1 cellular context compared by ENCODE assay signal in the genomic region with DNA sequence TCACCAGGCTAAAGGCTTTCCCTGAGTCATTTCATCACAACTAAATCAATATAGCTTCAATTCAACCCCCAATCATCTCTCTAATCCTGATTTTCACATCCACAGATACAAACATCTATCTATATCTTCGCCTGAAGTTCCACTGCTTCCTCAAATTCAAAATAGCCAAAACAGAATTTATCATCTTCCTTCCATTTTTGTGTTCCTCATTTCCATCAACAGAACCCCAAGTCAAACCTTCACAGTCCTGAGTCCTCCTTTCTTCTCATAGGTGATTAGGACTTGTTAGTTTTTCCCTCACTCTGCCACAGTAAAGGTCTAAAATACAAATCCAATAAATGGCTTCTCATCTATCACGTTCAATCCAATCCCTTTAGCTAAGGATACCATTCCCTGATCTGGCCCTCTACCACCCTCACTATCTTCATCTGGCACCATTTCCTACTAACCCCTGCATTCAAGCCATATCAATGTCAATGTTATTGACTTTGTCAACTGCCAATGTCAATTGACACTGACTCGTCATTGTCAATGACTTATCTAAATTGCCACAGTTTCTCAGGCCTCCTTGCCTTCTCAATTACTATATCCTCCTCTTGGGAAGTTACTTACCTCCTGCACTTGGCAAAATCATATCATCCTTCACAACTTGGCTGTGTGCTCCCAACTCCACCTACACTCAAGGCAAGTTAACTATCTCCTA.
TF ChIP-seq lines count a peak whose summit lies in the region.

No MANE protein-coding gene starts in this region.

TF ChIP-seq in IMR-90, 13 proteins besides CTCF, POLR2A, EP300 and RAD21:
- no peak for TF ChIP-seq FOS (IDR thresholded peaks at IDR 0.05; ENCODE audit: low read depth, low read length)
- no peak for TF ChIP-seq CHD1 (IDR thresholded peaks at IDR 0.05; ENCODE audit: low read depth, low read length)
- TF ChIP-seq MXI1 (IDR thresholded peaks at IDR 0.05; ENCODE audit: borderline replicate concordance, low read depth, low read length): no peak
- TF ChIP-seq SMC3 (IDR thresholded peaks at IDR 0.05; ENCODE audit: low read depth, low read length): no peak
- TF ChIP-seq RCOR1 (IDR thresholded peaks at IDR 0.05; ENCODE audit: insufficient replicate concordance, low read length): no peak
- TF ChIP-seq MAZ (IDR thresholded peaks at IDR 0.05; ENCODE audit: borderline replicate concordance, low read depth, low read length): no peak
- no peak for TF ChIP-seq RFX5 (IDR thresholded peaks at IDR 0.05; ENCODE audit: low read depth, low read length)
- no peak for TF ChIP-seq MAFK (IDR thresholded peaks at IDR 0.05; ENCODE audit: low read depth, low read length)
- TF ChIP-seq, protein P1, sequence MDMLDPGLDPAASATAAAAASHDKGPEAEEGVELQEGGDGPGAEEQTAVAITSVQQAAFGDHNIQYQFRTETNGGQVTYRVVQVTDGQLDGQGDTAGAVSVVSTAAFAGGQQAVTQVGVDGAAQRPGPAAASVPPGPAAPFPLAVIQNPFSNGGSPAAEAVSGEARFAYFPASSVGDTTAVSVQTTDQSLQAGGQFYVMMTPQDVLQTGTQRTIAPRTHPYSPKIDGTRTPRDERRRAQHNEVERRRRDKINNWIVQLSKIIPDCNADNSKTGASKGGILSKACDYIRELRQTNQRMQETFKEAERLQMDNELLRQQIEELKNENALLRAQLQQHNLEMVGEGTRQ (IDR thresholded peaks at IDR 0.05; ENCODE audit: low read depth, low read length): no peak
- no peak for TF ChIP-seq CEBPB (IDR thresholded peaks at IDR 0.05; ENCODE audit: low read depth, low read length)
- no peak for TF ChIP-seq BHLHE40 (IDR thresholded peaks at IDR 0.05; ENCODE audit: low read depth, low read length)
- no peak for TF ChIP-seq NFE2L2 (IDR thresholded peaks at IDR 0.05; ENCODE audit: low read depth, low read length)
- TF ChIP-seq, protein P2, sequence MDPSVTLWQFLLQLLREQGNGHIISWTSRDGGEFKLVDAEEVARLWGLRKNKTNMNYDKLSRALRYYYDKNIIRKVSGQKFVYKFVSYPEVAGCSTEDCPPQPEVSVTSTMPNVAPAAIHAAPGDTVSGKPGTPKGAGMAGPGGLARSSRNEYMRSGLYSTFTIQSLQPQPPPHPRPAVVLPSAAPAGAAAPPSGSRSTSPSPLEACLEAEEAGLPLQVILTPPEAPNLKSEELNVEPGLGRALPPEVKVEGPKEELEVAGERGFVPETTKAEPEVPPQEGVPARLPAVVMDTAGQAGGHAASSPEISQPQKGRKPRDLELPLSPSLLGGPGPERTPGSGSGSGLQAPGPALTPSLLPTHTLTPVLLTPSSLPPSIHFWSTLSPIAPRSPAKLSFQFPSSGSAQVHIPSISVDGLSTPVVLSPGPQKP (IDR thresholded peaks at IDR 0.05; ENCODE audit: borderline replicate concordance, low read depth, low read length): no peak
